In the genomic region with DNA sequence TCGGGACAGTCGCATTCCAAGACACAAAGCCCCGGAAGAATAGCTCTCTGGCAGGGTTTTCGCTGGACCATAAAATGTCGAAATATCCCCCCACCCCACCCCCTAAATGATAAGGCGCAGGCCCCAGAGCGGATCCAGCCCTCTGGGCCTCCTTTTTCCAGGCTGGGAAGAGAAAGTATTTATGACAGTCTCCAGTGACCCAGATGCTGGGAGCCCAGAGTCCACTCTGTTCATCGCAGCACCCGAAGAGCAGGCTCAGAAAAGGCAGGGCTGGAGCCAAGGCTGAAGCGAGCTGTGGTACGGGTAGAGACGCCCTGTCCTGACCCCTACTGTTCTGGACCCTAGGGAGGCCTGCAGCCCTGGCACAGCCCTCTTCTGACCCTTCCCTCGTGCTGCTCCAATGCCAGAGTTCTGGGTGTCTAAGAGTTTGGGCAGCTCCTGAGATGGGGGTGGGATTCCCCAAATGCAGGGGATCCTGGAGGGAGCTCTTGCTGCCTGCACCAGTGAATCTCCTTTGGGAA, we compare ENCODE assay signal across 13 cellular contexts. TPM values are rescaled to one million over a fixed set of nuclear protein-coding genes. Genes with fewer than 3 reads are reported as not detected.
DNase-seq lines count a peak whose midpoint lies in the region; ATAC-seq and TF ChIP-seq lines count a peak whose summit lies in the region.
"Had no signal": no experiment of that assay in that cellular context is flagged by ENCODE, and none has a peak within 500 bp of the region (broad histone marks: within the 10 kb centered on the region; RNA-seq: fewer than 3 reads in every experiment).

No MANE protein-coding gene starts in this region.

- H3K27me3 ChIP-seq in suprapubic skin (peaks cover 12% of the 10 kb centered on the region), PC-9 (ENCODE audit: insufficient read depth, low read depth) (no peaks in the 10 kb centered on the region)

- no peak for DNase-seq in activated naive CD4-positive, alpha-beta T cell treated with anti-CD3 and anti-CD28 coated beads, Interleukin-2, amount 10 ng/mL, durations not matched to agents 7 days and 5 days
- DNase-seq in activated naive CD4-positive, alpha-beta T cell treated with anti-CD3 and anti-CD28 coated beads, Interleukin-2, amount 50 U/mL, for 72 hours (ENCODE audit: low spot score in 2 of 2), result no peak
- DNase-seq in T-cell (no peak), memory B cell (ENCODE audit: low spot score in 2 of 2) (no peak), suprapubic skin (ENCODE audit: low spot score in 2 of 2) (no peak), RKO (ENCODE audit: low spot score) (no peak), PC-9 (no peak), LoVo (ENCODE audit: low spot score) (no peak)

- no peak overlapping the region for H2AFZ ChIP-seq in PC-9

- H3K4me1 ChIP-seq in suprapubic skin (peaks cover 70% of the 10 kb centered on the region), PC-9 (replicated peaks; ENCODE audit: insufficient read depth) (no peaks in the 10 kb centered on the region)

- no peaks in the 10 kb centered on the region for H3K79me2 ChIP-seq in PC-9 (ENCODE audit: low read depth)

- H3K4me3 Mint-ChIP-seq in activated naive CD4-positive, alpha-beta T cell treated with anti-CD3 and anti-CD28 coated beads, Interleukin-2, amount 10 ng/mL, durations not matched to agents 7 days and 5 days, result peak overlapping the region; percentile 67
- peak overlapping the region; percentile 68 to 89 (median 71) for H3K4me3 Mint-ChIP-seq in T-cell
- peak overlapping the region; percentile 81 for H3K4me3 Mint-ChIP-seq in memory B cell

- H3K27ac Mint-ChIP-seq in activated naive CD4-positive, alpha-beta T cell treated with anti-CD3 and anti-CD28 coated beads, Interleukin-2, amount 10 ng/mL, durations not matched to agents 7 days and 5 days, result no peak overlapping the region
- H3K27ac Mint-ChIP-seq in activated naive CD4-positive, alpha-beta T cell treated with anti-CD3 and anti-CD28 coated beads, Interleukin-2, amount 50 U/mL, for 72 hours, result no peak overlapping the region
- H3K27ac Mint-ChIP-seq in T-cell (no peak overlapping the region), memory B cell (no peak overlapping the region)
- H3K27ac Mint-ChIP-seq: activated T-helper 1 cell treated with anti-CD3 and anti-CD28 coated beads, Interleukin-12 subunit alpha, Interleukin-12 subunit beta, Interleukin-2, Interleukin-4 antibody, amounts not matched to agents 30 ng/mL and 10 ng/mL and 1 ng/mL, durations not matched to agents 14 hours and 24 hours and 36 hours had no signal

- H3K36me3 ChIP-seq in suprapubic skin (no peaks in the 10 kb centered on the region), PC-9 (ENCODE audit: low read depth) (no peaks in the 10 kb centered on the region)
- H3K36me3 ChIP-seq: HAP-1, thyroid gland had no signal

- intact Hi-C loops in PC-9 (cut with micrococcal nuclease; ENCODE audit: unreplicated experiment), result loop anchor here (1.0 to 5.0 kb wide), 5 partner anchors 185 to 371 kb away; no protein-coding TSS in a partner anchor

- H3K9me2 ChIP-seq in PC-9 (ENCODE audit: insufficient read depth), result no peaks in the 10 kb centered on the region

- POLR2A ChIA-PET in T-cell (lab: Charles Lee), result interaction anchor here in 1 of 2 donors (0.6 kb wide), 1 partner anchor 273 kb away, joined by 3 read pairs; a partner anchor contains a TSS
- POLR2A ChIA-PET in PC-9 (lab: Charles Lee; ENCODE audit: unreplicated experiment), result no interaction called here

- peaks cover 22% of the 10 kb centered on the region for H3K4me1 Mint-ChIP-seq in activated naive CD4-positive, alpha-beta T cell treated with anti-CD3 and anti-CD28 coated beads, Interleukin-2, amount 10 ng/mL, durations not matched to agents 7 days and 5 days
- H3K4me1 Mint-ChIP-seq in T-cell (peaks cover 30 to 39% (median 38%) of the 10 kb centered on the region in 3 donors), memory B cell (peaks cover 19% of the 10 kb centered on the region)

- WGBS in suprapubic skin, result 55% methylated on average over 13 of the region's 13 CpGs

- H3K27ac ChIP-seq in suprapubic skin, result peak overlapping the region; percentile 98
- H3K27ac ChIP-seq in PC-9, result no peak overlapping the region
- H3K27ac ChIP-seq: thyroid gland had no signal

- TF ChIP-seq POLR2A in suprapubic skin (IDR thresholded peaks at IDR 0.05), result no peak

- no peak for ATAC-seq in activated naive CD4-positive, alpha-beta T cell treated with anti-CD3 and anti-CD28 coated beads, Interleukin-2, amount 50 U/mL, for 72 hours
- no peak for ATAC-seq in T-cell (replicated peaks in 1 of 4)
- ATAC-seq in memory B cell (ENCODE audit: low read depth), result no peak

- H3K4me3 ChIP-seq in suprapubic skin (peak overlapping the region; percentile 67), PC-9 (no peak overlapping the region)
- H3K4me3 ChIP-seq: HAP-1 had no signal

- H3K9me3 ChIP-seq in suprapubic skin, result no peaks in the 10 kb centered on the region
- no peaks in the 10 kb centered on the region for H3K9me3 ChIP-seq in PC-9 (ENCODE audit: insufficient read depth, low read depth)
- H3K9me3 ChIP-seq: HAP-1, thyroid gland had no signal

- no TSS peak for BruUV-seq in PC-9 (replicated peaks; lab: Mats Ljungman, UMichigan)

- H3K4me2 ChIP-seq in PC-9, result no peak overlapping the region

- no peaks in the 10 kb centered on the region; the same call in 1 of the 2 replicates for H3F3A ChIP-seq in PC-9 (ENCODE audit: insufficient read depth, low read depth)

- H3K9me3 Mint-ChIP-seq in activated naive CD4-positive, alpha-beta T cell treated with anti-CD3 and anti-CD28 coated beads, Interleukin-2, amount 10 ng/mL, durations not matched to agents 7 days and 5 days, result no peaks in the 10 kb centered on the region
- H3K9me3 Mint-ChIP-seq in activated naive CD4-positive, alpha-beta T cell treated with anti-CD3 and anti-CD28 coated beads, Interleukin-2, amount 50 U/mL, for 72 hours, result no peaks in the 10 kb centered on the region
- H3K9me3 Mint-ChIP-seq in T-cell (no peaks in the 10 kb centered on the region), memory B cell (no peaks in the 10 kb centered on the region)
- H3K9me3 Mint-ChIP-seq: activated T-helper 1 cell treated with anti-CD3 and anti-CD28 coated beads, Interleukin-12 subunit alpha, Interleukin-12 subunit beta, Interleukin-2, Interleukin-4 antibody, amounts not matched to agents 30 ng/mL and 10 ng/mL and 1 ng/mL, durations not matched to agents 14 hours and 24 hours and 36 hours had no signal

- peaks cover 3% of the 10 kb centered on the region for H3K36me3 Mint-ChIP-seq in activated naive CD4-positive, alpha-beta T cell treated with anti-CD3 and anti-CD28 coated beads, Interleukin-2, amount 10 ng/mL, durations not matched to agents 7 days and 5 days
- peaks cover 0 to 9% of the 10 kb centered on the region in 2 donors for H3K36me3 Mint-ChIP-seq in activated naive CD4-positive, alpha-beta T cell treated with anti-CD3 and anti-CD28 coated beads, Interleukin-2, amount 50 U/mL, for 72 hours
- H3K36me3 Mint-ChIP-seq in T-cell, result no peaks in the 10 kb centered on the region
- no peaks in the 10 kb centered on the region for H3K36me3 Mint-ChIP-seq in memory B cell

- peaks cover 100% of the 10 kb centered on the region for H3K27me3 Mint-ChIP-seq in activated naive CD4-positive, alpha-beta T cell treated with anti-CD3 and anti-CD28 coated beads, Interleukin-2, amount 10 ng/mL, durations not matched to agents 7 days and 5 days
- H3K27me3 Mint-ChIP-seq in T-cell (peaks cover 79 to 93% of the 10 kb centered on the region in 2 donors), memory B cell (peaks cover 45% of the 10 kb centered on the region)

- CTCF ChIA-PET in activated naive CD4-positive, alpha-beta T cell treated with anti-CD3 and anti-CD28 coated beads, Interleukin-2, amount 10 ng/mL, durations not matched to agents 7 days and 5 days (lab: Charles Lee), result interaction anchor here (0.6 to 5.4 kb wide), 11 partner anchors 10 to 208 kb away, joined by 3 to 67 read pairs (median 10); a partner anchor contains a TSS
- CTCF ChIA-PET in T-cell (lab: Charles Lee) (interaction anchor here (0.6 to 4.4 kb wide), 13 partner anchors 26 to 601 kb away, joined by 3 to 41 read pairs (median 4); no protein-coding TSS in a partner anchor), PC-9 (lab: Charles Lee) (interaction anchor here (0.5 to 1.3 kb wide), 2 partner anchors 182 to 185 kb away, joined by 3 to 8 read pairs; a partner anchor contains a TSS)

- no peak for TF ChIP-seq EP300 in suprapubic skin (IDR thresholded peaks at IDR 0.05)

- no peak for TF ChIP-seq CTCF in suprapubic skin (IDR thresholded peaks at IDR 0.05)
- TF ChIP-seq CTCF in PC-9 (conservative IDR thresholded peaks at IDR 0.05), result no peak

- H4K20me1 ChIP-seq in PC-9 (ENCODE audit: insufficient read depth), result no peaks in the 10 kb centered on the region

RNA-seq across cellular contexts. Expression of a gene that starts 2.0 kb away (rescaled TPM):
- total RNA-seq in activated naive CD4-positive, alpha-beta T cell treated with anti-CD3 and anti-CD28 coated beads, Interleukin-2, amount 50 U/mL, for 72 hours, result not detected
- total RNA-seq in T-cell, result not detected
- total RNA-seq in suprapubic skin, result 1 to 10 TPM in 3 of 4 donors, under 1 TPM in 1; 0.23 to 8.4 (median 1.6) TPM
- 3.8 and 4.3 TPM in 2 replicates for total RNA-seq in PC-9 (2021)
- total RNA-seq: activated T-helper 1 cell treated with anti-CD3 and anti-CD28 coated beads, Interleukin-12 subunit alpha, Interleukin-12 subunit beta, Interleukin-2, Interleukin-4 antibody, amounts not matched to agents 30 ng/mL and 10 ng/mL and 1 ng/mL, durations not matched to agents 14 hours and 24 hours and 36 hours; dermis microvascular lymphatic vessel endothelial cell; mucosa of gallbladder; thyroid gland had no signal

RNA-seq across cellular contexts. Expression of a gene that starts 6.8 kb away (rescaled TPM):
- total RNA-seq in activated naive CD4-positive, alpha-beta T cell treated with anti-CD3 and anti-CD28 coated beads, Interleukin-2, amount 50 U/mL, for 72 hours, result not detected
- total RNA-seq in T-cell, result not detected
- 10 to 100 TPM in 1 of 4 donors, 1 to 10 TPM in 3; 4.9 to 12.2 (median 6.1) TPM for total RNA-seq in suprapubic skin
- total RNA-seq in PC-9 (2021), result 7.5 and 10.2 TPM in 2 replicates
- total RNA-seq: activated T-helper 1 cell treated with anti-CD3 and anti-CD28 coated beads, Interleukin-12 subunit alpha, Interleukin-12 subunit beta, Interleukin-2, Interleukin-4 antibody, amounts not matched to agents 30 ng/mL and 10 ng/mL and 1 ng/mL, durations not matched to agents 14 hours and 24 hours and 36 hours; mucosa of gallbladder had no signal

RNA-seq across cellular contexts. Expression of a gene that starts 21.5 kb away (rescaled TPM):
- not detected for total RNA-seq in activated naive CD4-positive, alpha-beta T cell treated with anti-CD3 and anti-CD28 coated beads, Interleukin-2, amount 50 U/mL, for 72 hours
- total RNA-seq in T-cell (not detected), suprapubic skin (1 to 10 TPM in 3 of 4 donors, under 1 TPM in 1; 0.98 to 6.2 (median 2.4) TPM), PC-9 (2021) (4.1 and 5.7 TPM in 2 replicates)
- total RNA-seq: activated T-helper 1 cell treated with anti-CD3 and anti-CD28 coated beads, Interleukin-12 subunit alpha, Interleukin-12 subunit beta, Interleukin-2, Interleukin-4 antibody, amounts not matched to agents 30 ng/mL and 10 ng/mL and 1 ng/mL, durations not matched to agents 14 hours and 24 hours and 36 hours; dermis microvascular lymphatic vessel endothelial cell; thyroid gland had no signal

RNA-seq across cellular contexts. Expression of a gene that starts 21.8 kb away (rescaled TPM):
- not detected for total RNA-seq in activated naive CD4-positive, alpha-beta T cell treated with anti-CD3 and anti-CD28 coated beads, Interleukin-2, amount 50 U/mL, for 72 hours
- under 1 TPM in 1 of 5 donors, not detected in 4; 0.30 TPM for total RNA-seq in T-cell
- total RNA-seq in suprapubic skin, result 10 to 100 TPM in 3 of 4 donors, 1 to 10 TPM in 1; 8.8 to 24.7 (median 13.3) TPM
- total RNA-seq in PC-9 (2021), result 1.1 and 1.4 TPM in 2 replicates
- total RNA-seq: activated T-helper 1 cell treated with anti-CD3 and anti-CD28 coated beads, Interleukin-12 subunit alpha, Interleukin-12 subunit beta, Interleukin-2, Interleukin-4 antibody, amounts not matched to agents 30 ng/mL and 10 ng/mL and 1 ng/mL, durations not matched to agents 14 hours and 24 hours and 36 hours; dermis microvascular lymphatic vessel endothelial cell; mucosa of gallbladder; thyroid gland had no signal

RNA-seq across cellular contexts. Expression of a gene that starts 26.1 kb away (rescaled TPM):
- not detected for total RNA-seq in activated naive CD4-positive, alpha-beta T cell treated with anti-CD3 and anti-CD28 coated beads, Interleukin-2, amount 50 U/mL, for 72 hours
- total RNA-seq in T-cell (not detected), suprapubic skin (1 to 10 TPM in 1 of 4 donors, under 1 TPM in 2, not detected in 1; 0.26 to 3.5 (median 0.49) TPM), PC-9 (2021) (0.61 and 1.8 TPM in 2 replicates)
- total RNA-seq: activated T-helper 1 cell treated with anti-CD3 and anti-CD28 coated beads, Interleukin-12 subunit alpha, Interleukin-12 subunit beta, Interleukin-2, Interleukin-4 antibody, amounts not matched to agents 30 ng/mL and 10 ng/mL and 1 ng/mL, durations not matched to agents 14 hours and 24 hours and 36 hours; dermis microvascular lymphatic vessel endothelial cell; mucosa of gallbladder had no signal
